ENCODE assay signal across 1 cellular context in genomic region chr7:1569833-1570632, GRCh38.
TF ChIP-seq lines count a peak whose summit lies in the region.

Gene PSMG3, minus strand, starts transcription at chr7:1570032. Its CDS starts 693 bp downstream, at chr7:1569339.

TF ChIP-seq in HepG2, 621 proteins besides CTCF, POLR2A, EP300 and RAD21 (continued from another document and continues in another):
- no peak for TF ChIP-seq ZNF318 (CRISPR knock-in tag; IDR thresholded peaks at IDR 0.05)
- 0 out of 2 replicates have a peak, but pooled peaks have one; percentile 52 for TF ChIP-seq ELF4 (CRISPR knock-in tag; IDR thresholded peaks at IDR 0.05; ENCODE audit: borderline replicate concordance)
- TF ChIP-seq ZNF281 (CRISPR knock-in tag; IDR thresholded peaks at IDR 0.05; ENCODE audit: borderline replicate concordance) = no peak
- TF ChIP-seq ZNF263 (CRISPR knock-in tag; IDR thresholded peaks at IDR 0.05) = peak; percentile 28; the same call in 1 of the 2 replicates
- no peak for TF ChIP-seq ZBTB8A (CRISPR knock-in tag; IDR thresholded peaks at IDR 0.05; ENCODE audit: borderline replicate concordance, low read depth)
- no peak for TF ChIP-seq ZNF543 (CRISPR knock-in tag; IDR thresholded peaks at IDR 0.05)
- no peak for TF ChIP-seq RBM22 (optimal IDR thresholded peaks at IDR 0.05; ENCODE audit: low read length)
- TF ChIP-seq CENPT (CRISPR knock-in tag; IDR thresholded peaks at IDR 0.05; ENCODE audit: low read depth) = no peak
- no peak for TF ChIP-seq ZBTB26 (CRISPR knock-in tag; IDR thresholded peaks at IDR 0.05; ENCODE audit: borderline replicate concordance)
- TF ChIP-seq TBX2 (CRISPR knock-in tag; IDR thresholded peaks at IDR 0.05; ENCODE audit: borderline replicate concordance) = peak; percentile 79
- TF ChIP-seq ZNF713 (CRISPR knock-in tag; IDR thresholded peaks at IDR 0.05) = no peak
- TF ChIP-seq MED13 (CRISPR knock-in tag; IDR thresholded peaks at IDR 0.05) = no peak
- no peak for TF ChIP-seq ZBTB46 (CRISPR knock-in tag; IDR thresholded peaks at IDR 0.05; ENCODE audit: borderline replicate concordance)
- TF ChIP-seq ZNF207 (IDR thresholded peaks at IDR 0.05; ENCODE audit: borderline replicate concordance) = no peak
- TF ChIP-seq ZFY (CRISPR knock-in tag; IDR thresholded peaks at IDR 0.05) = peak; percentile 88
- TF ChIP-seq CHD4 (IDR thresholded peaks at IDR 0.05; ENCODE audit: borderline replicate concordance, low read length) = no peak
- peak; percentile 67; the same call in 1 of the 2 replicates for TF ChIP-seq MYC (CRISPR knock-in tag; IDR thresholded peaks at IDR 0.05; ENCODE audit: borderline replicate concordance)
- no peak for TF ChIP-seq ZNF510 (CRISPR knock-in tag; IDR thresholded peaks at IDR 0.05; ENCODE audit: low read depth)
- TF ChIP-seq HDAC6 (IDR thresholded peaks at IDR 0.05; ENCODE audit: low read depth, low read length) = no peak
- no peak for TF ChIP-seq KAT2B (IDR thresholded peaks at IDR 0.05; ENCODE audit: borderline replicate concordance, low read depth, low read length)
- no peak for TF ChIP-seq SMARCC2 (IDR thresholded peaks at IDR 0.05)
- TF ChIP-seq SIX4 (CRISPR knock-in tag; IDR thresholded peaks at IDR 0.05) = no peak
- no peak for TF ChIP-seq SRSF9 (IDR thresholded peaks at IDR 0.05; ENCODE audit: borderline replicate concordance, insufficient read depth, low read depth, low read length, poor library complexity, severe bottlenecking)
- TF ChIP-seq ZSCAN20 (CRISPR knock-in tag; IDR thresholded peaks at IDR 0.05; ENCODE audit: borderline replicate concordance) = no peak; the same call in 1 of the 2 replicates
- TF ChIP-seq E2F1 (CRISPR knock-in tag; IDR thresholded peaks at IDR 0.05) = peak; percentile 81
- peak; percentile 58; the same call in 1 of the 2 replicates for TF ChIP-seq ZNF740 (CRISPR knock-in tag; IDR thresholded peaks at IDR 0.05)
- TF ChIP-seq GLI4 (CRISPR knock-in tag; IDR thresholded peaks at IDR 0.05; ENCODE audit: borderline replicate concordance) = 0 out of 2 replicates have a peak, but pooled peaks have one; percentile 56
- TF ChIP-seq FUBP1 (CRISPR knock-in tag; IDR thresholded peaks at IDR 0.05; ENCODE audit: borderline replicate concordance) = no peak
- 0 out of 2 replicates have a peak, but pooled peaks have one; percentile 28 for TF ChIP-seq TARDBP (CRISPR knock-in tag; IDR thresholded peaks at IDR 0.05)
- no peak for TF ChIP-seq ZFP36 (IDR thresholded peaks at IDR 0.05; ENCODE audit: borderline replicate concordance, low read depth, low read length, partially characterized antibody)
- TF ChIP-seq HNRNPH1 (optimal IDR thresholded peaks at IDR 0.05; ENCODE audit: low read depth, low read length) = no peak
- TF ChIP-seq KLF11 (CRISPR knock-in tag; IDR thresholded peaks at IDR 0.05) = no peak
- no peak for TF ChIP-seq NFAT5 (CRISPR knock-in tag; IDR thresholded peaks at IDR 0.05)
- peak; percentile 69; the same call in 1 of the 2 replicates for TF ChIP-seq ZBTB38 (CRISPR knock-in tag; IDR thresholded peaks at IDR 0.05)
- TF ChIP-seq TGIF2 (CRISPR knock-in tag; IDR thresholded peaks at IDR 0.05) = peak; percentile 72; the same call in 1 of the 2 replicates
- no peak for TF ChIP-seq AKAP8 (CRISPR knock-in tag; IDR thresholded peaks at IDR 0.05)
